In the genomic region with DNA sequence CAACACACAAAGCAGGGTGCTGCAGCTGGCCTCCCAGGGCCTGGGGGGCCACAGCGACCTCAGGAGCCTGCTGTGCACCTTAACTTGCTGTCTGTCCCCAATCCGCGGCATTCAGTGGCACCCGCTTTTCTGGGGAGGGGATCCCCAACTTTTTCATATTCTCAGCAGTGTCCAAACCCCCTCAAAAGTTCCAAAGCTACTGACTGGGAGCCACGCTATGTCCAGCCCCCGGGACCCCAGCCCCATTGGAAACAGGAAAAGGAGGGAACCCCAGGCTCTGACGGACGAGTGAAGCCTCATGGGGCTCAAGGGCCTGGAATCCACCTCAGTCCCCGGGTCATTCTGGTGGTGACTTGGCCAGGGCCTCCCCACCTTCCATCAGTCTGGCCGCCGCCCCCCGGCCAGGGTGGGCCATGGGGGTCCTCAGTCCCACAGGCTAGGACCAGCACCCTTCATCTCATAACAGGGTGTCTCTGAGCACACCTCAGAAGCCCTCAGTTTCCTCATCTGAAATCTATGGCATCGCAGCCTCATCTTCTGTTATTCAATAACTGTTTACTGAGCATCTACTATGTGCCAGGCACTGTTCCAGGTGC, we compare ENCODE assay signal across 20 cellular contexts.
DNase-seq lines count a peak whose midpoint lies in the region; ATAC-seq, FAIRE-seq and TF ChIP-seq lines count a peak whose summit lies in the region.
"Had no signal": no experiment of that assay in that cellular context is flagged by ENCODE, and none has a peak within 500 bp of the region (broad histone marks: within the 10 kb centered on the region; RNA-seq: fewer than 3 reads in every experiment).

No MANE protein-coding gene starts in this region.

- H3K27me3 ChIP-seq in A673 (replicated peaks; ENCODE audit: insufficient read depth, low read depth, low read length, poor library complexity) (no peaks in the 10 kb centered on the region), NT2/D1 (ENCODE audit: insufficient read depth, insufficient read length) (no peaks in the 10 kb centered on the region), gastroesophageal sphincter (no peaks in the 10 kb centered on the region), gastrocnemius medialis (no peaks in the 10 kb centered on the region), spleen (replicated peaks in 1 of 7) (no peaks in the 10 kb centered on the region)

- FAIRE-seq in urothelium cell line (lab: Jason Lieb, UNC) = no peak
- FAIRE-seq: islet of Langerhans had no signal

- peak overlapping the region; percentile 28 for H3K9ac ChIP-seq in NT2/D1 (ENCODE audit: insufficient read length, low read depth)

- TF ChIP-seq EP300 in gastroesophageal sphincter (IDR thresholded peaks at IDR 0.05) = no peak

- 92 to 100% methylated on average over 1 to 4 of the region's 13 CpGs for WGBS in gastroesophageal sphincter (ENCODE audit: low coverage in 1 of 2), 2 donors
- 92 to 99% (median 95%) methylated on average over 10 to 13 of the region's 13 CpGs for WGBS in spleen, 5 donors

- TF ChIP-seq CTCF in A673 (conservative IDR thresholded peaks at IDR 0.05; ENCODE audit: low read depth, low read length) (no peak), gastroesophageal sphincter (IDR thresholded peaks at IDR 0.05) (no peak), gastrocnemius medialis (IDR thresholded peaks at IDR 0.05 in 4 of 5, conservative IDR thresholded peaks at IDR 0.05 in 1 of 5) (no peak), spleen (IDR thresholded peaks at IDR 0.05 in 8 of 11, conservative IDR thresholded peaks at IDR 0.05 in 3 of 11) (no peak), GM13977 (IDR thresholded peaks at IDR 0.05; ENCODE audit: extremely low read depth, insufficient read depth, missing control alignments) (no peak)

- H3K36me3 ChIP-seq in A673 (ENCODE audit: insufficient read depth, low read length, poor library complexity, severe bottlenecking) (peaks cover 19% of the 10 kb centered on the region), NT2/D1 (ENCODE audit: insufficient read depth, insufficient read length, low read length) (peaks cover 70% of the 10 kb centered on the region), gastroesophageal sphincter (peaks cover 0 to 82% of the 10 kb centered on the region in 2 donors), gastrocnemius medialis (no peaks in the 10 kb centered on the region), spleen (peaks cover 0 to 84% (median 31%) of the 10 kb centered on the region in 6 donors)

- CTCF ChIA-PET in A673 (lab: Charles Lee) = no interaction called here

- POLR2A ChIA-PET in A673 (lab: Charles Lee; ENCODE audit: low non-redundant PET) = no interaction called here

- no TSS peak for BruUV-seq in A673 (replicated peaks; lab: Mats Ljungman, UMichigan)

- ATAC-seq in gastroesophageal sphincter = no peak
- no peak for ATAC-seq in gastrocnemius medialis

- H3K4me1 ChIP-seq in A673 (ENCODE audit: insufficient read depth, low read length, poor library complexity, severe bottlenecking) (peaks cover 27% of the 10 kb centered on the region), NT2/D1 (ENCODE audit: insufficient read depth, insufficient read length) (peaks cover 32% of the 10 kb centered on the region), gastroesophageal sphincter (peaks cover 0 to 87% (median 9%) of the 10 kb centered on the region in 3 donors), gastrocnemius medialis (peaks cover 7 to 11% of the 10 kb centered on the region in 2 donors), spleen (peaks cover 0 to 49% (median 19%) of the 10 kb centered on the region in 6 donors)

- H3K27ac ChIP-seq in A673 (ENCODE audit: low read depth, low read length, poor library complexity, severe bottlenecking) = peak overlapping the region; percentile 63
- peak overlapping the region in 3 of 4 donors; percentile 21 to 71 (median 54) for H3K27ac ChIP-seq in gastroesophageal sphincter
- H3K27ac ChIP-seq in gastrocnemius medialis = peak overlapping the region in 3 of 4 donors; percentile 0 to 55 (median 45)
- peak overlapping the region in 2 of 8 donors; percentile 37 to 59 for H3K27ac ChIP-seq in spleen
- H3K27ac ChIP-seq: HL-60 had no signal

- H3K4me3 ChIP-seq in A673 (ENCODE audit: low read depth, low read length, poor library complexity, severe bottlenecking) = no peak overlapping the region
- H3K4me3 ChIP-seq in NT2/D1 (ENCODE audit: insufficient read length, low read depth) = no peak overlapping the region
- no peak overlapping the region for H3K4me3 ChIP-seq in gastroesophageal sphincter
- H3K4me3 ChIP-seq in gastrocnemius medialis = no peak overlapping the region
- H3K4me3 ChIP-seq in spleen = no peak overlapping the region

- DNase-seq in A673 (ENCODE audit: low spot score) (no peak), NT2/D1 (ENCODE audit: low read depth, low spot score) (no peak), gastrocnemius medialis (no peak), urothelium cell line (ENCODE audit: low spot score) (no peak), spleen (no peak), GM13977 (ENCODE audit: low spot score) (no peak), NOMO-1 treated with DMSO at 0.1 percent for 48 hours (lab: John Stamatoyannopoulos, UW; ENCODE audit: unreplicated experiment) (no peak)
- DNase-seq: activated CD4-positive, alpha-beta T cell treated with anti-CD3 and anti-CD28 coated beads for 4 hours; anterior cingulate cortex; DMS153; effector CD4-positive, alpha-beta T cell; Kasumi-1; naive B cell; NCI-H1694; NCI-H524; retina; stimulated activated naive CD4-positive, alpha-beta T cell had no signal

- no peak for TF ChIP-seq POLR2A in gastroesophageal sphincter (IDR thresholded peaks at IDR 0.05)
- no peak for TF ChIP-seq POLR2A in gastrocnemius medialis (IDR thresholded peaks at IDR 0.05)
- TF ChIP-seq POLR2A in spleen (IDR thresholded peaks at IDR 0.05) = no peak

- in situ Hi-C loops in gastrocnemius medialis (cut with MboI; ENCODE audit: low sequenced_read_pairs in 4 of 4) = no loop called here
- in situ Hi-C loops in GM13977 (cut with MboI; ENCODE audit: low pct_unique_long_range_greater_than_20kb, low sequenced_read_pairs, unreplicated experiment) = no loop called here

- intact Hi-C loops in A673 (cut with micrococcal nuclease; ENCODE audit: unreplicated experiment) (no loop called here), gastrocnemius medialis (cut with DNase I; ENCODE audit: low total_unique reads) (no loop called here), spleen (cut with DNase I; ENCODE audit: low total_unique reads) (no loop called here)

- H3K9me3 ChIP-seq in A673 (ENCODE audit: low read depth, low read length, poor library complexity, severe bottlenecking) (no peaks in the 10 kb centered on the region), NT2/D1 (ENCODE audit: insufficient read depth, low read length) (no peaks in the 10 kb centered on the region), gastroesophageal sphincter (no peaks in the 10 kb centered on the region), gastrocnemius medialis (no peaks in the 10 kb centered on the region), spleen (no peaks in the 10 kb centered on the region)
